Comparison of ENCODE assay signal across 19 cellular contexts in the genomic region with DNA sequence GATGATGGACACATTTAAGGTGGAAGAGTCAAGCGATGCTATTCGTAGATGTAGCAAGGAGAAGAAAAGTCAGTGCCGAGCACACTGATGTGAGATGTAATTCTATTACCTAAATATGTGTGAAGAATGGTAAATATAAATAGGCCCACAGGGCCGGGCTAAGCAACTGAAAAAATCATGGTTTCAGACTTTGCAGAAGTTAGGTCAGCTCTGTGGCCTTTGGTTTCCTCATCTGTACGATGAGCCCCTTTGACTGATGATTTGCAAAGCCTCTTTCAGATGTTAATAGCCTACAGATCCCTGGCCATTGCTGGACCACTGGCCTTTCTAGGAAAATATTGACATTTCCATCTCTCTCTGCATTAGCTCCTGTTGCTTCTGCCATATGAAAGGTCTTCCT.
"Had no signal": no experiment of that assay in that cellular context is flagged by ENCODE, and none has a peak within 500 bp of the region (broad histone marks: within the 10 kb centered on the region; RNA-seq: fewer than 3 reads in every experiment).

No MANE protein-coding gene starts in this region.

- H3K27me3 ChIP-seq: esophagus squamous epithelium, neutrophil, right atrium auricular region, tibial nerve, upper lobe of left lung had no signal

- H3K4me3 ChIP-seq: esophagus squamous epithelium, lower lobe of right lung, right atrium auricular region, stomach, thoracic aorta, tibial nerve, upper lobe of left lung had no signal

- DNase-seq: effector CD8-positive, alpha-beta T cell; erythroblast; esophagus squamous epithelium; immature natural killer cell; left ventricle myocardium superior; lower lobe of right lung; naive thymus-derived CD8-positive, alpha-beta T cell; stimulated activated CD4-positive, alpha-beta T cell treated with anti-CD3 and anti-CD28 coated beads, Interleukin-2, amount 100 ng/mL, for 24 hours; stimulated activated CD4-positive, alpha-beta T cell treated with anti-CD3 and anti-CD28 coated beads, Interleukin-4, amount 100 ng/mL, for 24 hours; stimulated activated naive CD4-positive, alpha-beta T cell treated with Interleukin-2 at 50 U/mL for 16 hours; stomach; upper lobe of left lung had no signal

- H3K27ac Mint-ChIP-seq: immature natural killer cell; naive thymus-derived CD8-positive, alpha-beta T cell; progenitor cell of endocrine pancreas; stimulated activated effector memory CD8-positive, alpha-beta T cell treated with anti-CD3 and anti-CD28 coated beads, Interleukin-12 subunit alpha, Interleukin-12 subunit beta, amount 100 ng/mL, for 72 hours had no signal

- H3K9me3 ChIP-seq: esophagus squamous epithelium, lower lobe of right lung, neutrophil, thoracic aorta, upper lobe of left lung had no signal

- H3K36me3 Mint-ChIP-seq: immature natural killer cell; naive thymus-derived CD8-positive, alpha-beta T cell; stimulated activated effector memory CD8-positive, alpha-beta T cell treated with anti-CD3 and anti-CD28 coated beads, Interleukin-12 subunit alpha, Interleukin-12 subunit beta, amount 100 ng/mL, for 72 hours had no signal

- ATAC-seq: left ventricle myocardium superior; lower lobe of right lung; naive thymus-derived CD8-positive, alpha-beta T cell; stimulated activated effector memory CD8-positive, alpha-beta T cell treated with anti-CD3 and anti-CD28 coated beads, Interleukin-12 subunit alpha, Interleukin-12 subunit beta, amount 100 ng/mL, for 72 hours had no signal

- H3K4me1 ChIP-seq: esophagus squamous epithelium, lower lobe of right lung, parathyroid adenoma, right atrium auricular region, upper lobe of left lung had no signal

- H3K27ac ChIP-seq: esophagus squamous epithelium, lower lobe of right lung, neutrophil, parathyroid adenoma, right atrium auricular region, stomach, thoracic aorta, upper lobe of left lung had no signal

- H3K4me3 Mint-ChIP-seq: immature natural killer cell; naive thymus-derived CD8-positive, alpha-beta T cell; stimulated activated effector memory CD8-positive, alpha-beta T cell treated with anti-CD3 and anti-CD28 coated beads, Interleukin-12 subunit alpha, Interleukin-12 subunit beta, amount 100 ng/mL, for 72 hours had no signal

- H3K4me1 Mint-ChIP-seq: immature natural killer cell; naive thymus-derived CD8-positive, alpha-beta T cell; stimulated activated effector memory CD8-positive, alpha-beta T cell treated with anti-CD3 and anti-CD28 coated beads, Interleukin-12 subunit alpha, Interleukin-12 subunit beta, amount 100 ng/mL, for 72 hours had no signal

- H3K36me3 ChIP-seq: esophagus squamous epithelium, lower lobe of right lung, neutrophil, right atrium auricular region, stomach, thoracic aorta, tibial nerve, upper lobe of left lung had no signal
